20 cellular contexts compared by ENCODE assay signal in the genomic region with DNA sequence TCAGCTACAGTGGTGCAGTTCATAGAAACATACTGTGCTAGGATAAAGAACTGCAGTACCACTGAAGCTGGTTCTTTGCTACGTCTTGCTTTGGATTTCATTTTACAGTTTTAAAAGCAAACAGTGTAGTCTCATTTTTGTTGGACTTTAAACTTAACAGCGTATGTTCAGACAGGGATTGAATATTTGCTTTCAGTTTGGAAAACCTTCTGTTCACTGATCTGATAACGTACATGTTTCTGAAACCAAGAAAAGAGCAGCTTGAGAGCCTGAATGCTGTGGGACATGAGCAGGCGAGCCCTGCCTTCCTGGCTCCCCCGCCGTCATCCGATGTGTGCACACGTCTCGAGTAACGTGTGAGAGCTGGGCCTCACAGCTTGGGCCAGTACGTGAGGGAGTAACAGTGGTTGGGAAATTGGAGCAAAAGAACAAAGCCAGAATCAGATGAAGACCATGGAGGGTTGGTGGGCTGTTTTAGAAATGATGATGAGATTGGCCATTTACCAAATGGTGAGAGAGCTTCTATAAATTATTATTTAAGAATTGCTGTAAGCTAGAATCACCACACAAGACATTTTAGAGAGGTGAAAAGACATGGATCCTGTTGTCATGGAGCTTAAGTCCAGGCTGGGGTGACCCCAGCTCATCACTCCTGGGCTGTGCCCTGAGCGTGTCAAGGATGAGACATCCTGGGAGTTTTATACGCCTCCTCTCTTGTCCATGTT. TPM values are rescaled to one million over a fixed set of nuclear protein-coding genes. Genes with fewer than 3 reads are reported as not detected.
DNase-seq lines count a peak whose midpoint lies in the region; ATAC-seq, FAIRE-seq and TF ChIP-seq lines count a peak whose summit lies in the region.
"Had no signal": no experiment of that assay in that cellular context is flagged by ENCODE, and none has a peak within 500 bp of the region (broad histone marks: within the 10 kb centered on the region; RNA-seq: fewer than 3 reads in every experiment).

No MANE protein-coding gene starts in this region.

- no peaks in the 10 kb centered on the region for H3K9me3 ChIP-seq in CD4-positive, CD25-positive, alpha-beta regulatory T cell (ENCODE audit: control insufficient read depth in 2 of 2, low read length in 2 of 2)
- no peaks in the 10 kb centered on the region for H3K9me3 ChIP-seq in prostate gland
- H3K9me3 ChIP-seq: adrenal gland had no signal

- H3K4me1 ChIP-seq in CD4-positive, CD25-positive, alpha-beta regulatory T cell (ENCODE audit: control insufficient read depth, insufficient read depth, low read length, poor library complexity, severe bottlenecking): no peaks in the 10 kb centered on the region
- H3K4me1 ChIP-seq in prostate gland (replicated peaks): no peaks in the 10 kb centered on the region
- H3K4me1 ChIP-seq: adrenal gland had no signal

- H3K36me3 Mint-ChIP-seq in CD4-positive, CD25-positive, alpha-beta regulatory T cell: peaks cover 51% of the 10 kb centered on the region
- peaks cover 13% of the 10 kb centered on the region for H3K36me3 Mint-ChIP-seq in glutamatergic neuron (ENCODE audit: unreplicated experiment)

- H3K4me3 ChIP-seq in CD4-positive, CD25-positive, alpha-beta regulatory T cell (ENCODE audit: low read depth, low read length): no peak overlapping the region
- H3K4me3 ChIP-seq in prostate gland: no peak overlapping the region
- H3K4me3 ChIP-seq: adrenal gland, dorsolateral prefrontal cortex, SK-N-MC had no signal

- no peak overlapping the region for H3K4me3 Mint-ChIP-seq in CD4-positive, CD25-positive, alpha-beta regulatory T cell
- H3K4me3 Mint-ChIP-seq in glutamatergic neuron (ENCODE audit: unreplicated experiment): no peak overlapping the region
- H3K4me3 Mint-ChIP-seq: CD4-positive, alpha-beta memory T cell; HFFc6; nephron had no signal

- peaks cover 84% of the 10 kb centered on the region for H3K36me3 ChIP-seq in CD4-positive, CD25-positive, alpha-beta regulatory T cell (ENCODE audit: control insufficient read depth, insufficient read depth, low read length)
- H3K36me3 ChIP-seq in prostate gland: peaks cover 9 to 55% of the 10 kb centered on the region in 2 donors

- intact Hi-C loops in left colon (cut with DNase I, micrococcal nuclease): no loop called here
- intact Hi-C loops in prostate gland (cut with DNase I): no loop called here

- DNase-seq in CD4-positive, CD25-positive, alpha-beta regulatory T cell: no peak
- DNase-seq in HTR-8/SVneo (ENCODE audit: insufficient read length, low spot score): peak; percentile 17
- peak; percentile 39 to 60 for DNase-seq in left colon
- DNase-seq in prostate gland (ENCODE audit: low spot score): no peak
- DNase-seq in substantia nigra (lab: John Stamatoyannopoulos, UW): no peak
- no peak for DNase-seq in glutamatergic neuron
- DNase-seq: activated CD4-positive, alpha-beta T cell treated with anti-CD3 and anti-CD28 coated beads for 48 hours; CD4-positive, alpha-beta memory T cell; dorsolateral prefrontal cortex; HFFc6; KG1; NCI-H187 treated with DMSO at 0.1 percent for 48 hours; NCI-H446 treated with DMSO at 0.1 percent for 48 hours had no signal

- H3K27ac Mint-ChIP-seq in CD4-positive, CD25-positive, alpha-beta regulatory T cell: peak overlapping the region in 2 of 3 donors; percentile 18
- no peak overlapping the region for H3K27ac Mint-ChIP-seq in glutamatergic neuron (ENCODE audit: unreplicated experiment)
- H3K27ac Mint-ChIP-seq: HFFc6, nephron, progenitor cell of endocrine pancreas had no signal

- TF ChIP-seq CTCF in prostate gland (IDR thresholded peaks at IDR 0.05) (no peak), glutamatergic neuron (IDR thresholded peaks at IDR 0.05; ENCODE audit: partially characterized antibody, unreplicated experiment) (no peak)

- no peak overlapping the region for H3K27ac ChIP-seq in CD4-positive, CD25-positive, alpha-beta regulatory T cell (ENCODE audit: insufficient read depth, low read length, poor library complexity, severe bottlenecking)
- H3K27ac ChIP-seq in prostate gland: peak overlapping the region; percentile 18 to 45
- H3K27ac ChIP-seq in substantia nigra (ENCODE audit: low read depth, low read length, poor library complexity, severe bottlenecking): no peak overlapping the region
- H3K27ac ChIP-seq: adrenal gland, dorsolateral prefrontal cortex, SK-N-MC had no signal

- no peaks in the 10 kb centered on the region for H3K9me3 Mint-ChIP-seq in CD4-positive, CD25-positive, alpha-beta regulatory T cell
- peaks cover 4% of the 10 kb centered on the region for H3K9me3 Mint-ChIP-seq in glutamatergic neuron (ENCODE audit: unreplicated experiment)
- H3K9me3 Mint-ChIP-seq: CD4-positive, alpha-beta memory T cell; HFFc6; nephron had no signal

- no peaks in the 10 kb centered on the region for H3K4me1 Mint-ChIP-seq in CD4-positive, CD25-positive, alpha-beta regulatory T cell
- H3K4me1 Mint-ChIP-seq in glutamatergic neuron (ENCODE audit: low read depth, unreplicated experiment): no peaks in the 10 kb centered on the region
- H3K4me1 Mint-ChIP-seq: nephron had no signal

- H3K27me3 ChIP-seq in CD4-positive, CD25-positive, alpha-beta regulatory T cell (ENCODE audit: control insufficient read depth, insufficient read depth, low read length): no peaks in the 10 kb centered on the region
- no peaks in the 10 kb centered on the region for H3K27me3 ChIP-seq in prostate gland (replicated peaks; ENCODE audit: insufficient read depth)
- H3K27me3 ChIP-seq: adrenal gland, dorsolateral prefrontal cortex had no signal

- H3K27me3 Mint-ChIP-seq in CD4-positive, CD25-positive, alpha-beta regulatory T cell: no peaks in the 10 kb centered on the region
- no peaks in the 10 kb centered on the region for H3K27me3 Mint-ChIP-seq in glutamatergic neuron (ENCODE audit: unreplicated experiment)
- H3K27me3 Mint-ChIP-seq: CD4-positive, alpha-beta memory T cell; progenitor cell of endocrine pancreas had no signal

- peak; percentile 89 for FAIRE-seq in HTR-8/SVneo (lab: Jason Lieb, UNC)

- no peak for ATAC-seq in CD4-positive, CD25-positive, alpha-beta regulatory T cell (ENCODE audit: low read depth in 2 of 2)
- peak; percentile 84 for ATAC-seq in left colon
- ATAC-seq in HG03135 (IDR thresholded peaks at IDR 0.05; ENCODE audit: unreplicated experiment): no peak
- no peak for ATAC-seq in HG03457 (IDR thresholded peaks at IDR 0.05; ENCODE audit: unreplicated experiment)

- 78% methylated on average over 13 of the region's 13 CpGs for WGBS in prostate gland

- TF ChIP-seq POLR2A in prostate gland (IDR thresholded peaks at IDR 0.05): no peak

RNA-seq across cellular contexts. Expression of gene CLEC18C, which starts 20.8 kb away (rescaled TPM):
- total RNA-seq in CD4-positive, CD25-positive, alpha-beta regulatory T cell: 0.59 TPM
- polyA plus RNA-seq in CD4-positive, CD25-positive, alpha-beta regulatory T cell: under 1 TPM in 1 of 4 donors, not detected in 3; 0.03 TPM
- total RNA-seq in left colon (under 1 TPM in 1 of 2 donors, not detected in 1; 0.64 TPM), prostate gland (1 to 10 TPM in 1 of 2 donors, under 1 TPM in 1; 0.41 to 2.8 TPM), glutamatergic neuron (ENCODE audit: unreplicated experiment) (0.66 TPM)
- total RNA-seq: RPMI7951 had no signal
- polyA plus RNA-seq: CD4-positive, alpha-beta memory T cell had no signal

RNA-seq across cellular contexts. Expression of gene PDPR, which starts 38.6 kb away (rescaled TPM):
- total RNA-seq in CD4-positive, CD25-positive, alpha-beta regulatory T cell: 31.2 TPM
- polyA plus RNA-seq in CD4-positive, CD25-positive, alpha-beta regulatory T cell: 10 to 100 TPM in 1 of 4 donors, 1 to 10 TPM in 3; 5.2 to 10.9 (median 6.5) TPM
- total RNA-seq in left colon (10 to 100 TPM; 22.6 to 37.5 TPM), prostate gland (10 to 100 TPM; 17.2 to 50.4 TPM), glutamatergic neuron (ENCODE audit: unreplicated experiment) (19.1 TPM)

Comparison
In these comparisons a context has a peak if more than half of its experiments do, and no peak if none do; other contexts are left out.
1. DNase-seq: peak in HTR-8/SVneo (single experiment) and left colon (2 of 2); none in CD4-positive, CD25-positive, alpha-beta regulatory T cell (0 of 3), prostate gland (single experiment), substantia nigra (0 of 49) and glutamatergic neuron (single experiment).
2. H3K27ac ChIP-seq: peak in prostate gland (2 of 2); none in CD4-positive, CD25-positive, alpha-beta regulatory T cell (single experiment) and substantia nigra (single experiment).